In genomic region chr7:128739048-128739962, GRCh38 we compare ENCODE assay signal across 8 cellular contexts. TPM values are rescaled to one million over a fixed set of nuclear protein-coding genes. Genes with fewer than 3 reads are reported as not detected.
DNase-seq lines count a peak whose midpoint lies in the region; ATAC-seq and TF ChIP-seq lines count a peak whose summit lies in the region.

TSS of gene CALU (plus strand) at chr7:128739359. CDS start at chr7:128748584, 9,225 bp downstream.

- intact Hi-C loops in activated T-helper 2 cell treated with anti-CD3 and anti-CD28 coated beads, Interferon-gamma antibody, Interleukin-2, Interleukin-4, amounts not matched to agents 10 μg/mL and 5 μg/mL and 100 μg/mL, durations not matched to agents 14 hours and 24 hours and 36 hours (cut with micrococcal nuclease) = loop anchor here (2.0 to 5.0 kb wide), 2 partner anchors 53 to 123 kb away; partner anchors contain the start of genes ATP6V1F and CCDC136

- POLR2A ChIA-PET in RWPE1 (lab: Yijun Ruan, JAX; ENCODE audit: low non-redundant PET) = no interaction called here
- POLR2A ChIA-PET in naive thymus-derived CD8-positive, alpha-beta T cell (lab: Charles Lee) = interaction anchor here (0.6 to 2.2 kb wide), 4 partner anchors 16 to 123 kb away, joined by 3 to 14 read pairs (median 4); partner anchors contain the start of genes ATP6V1F and CCDC136

- no peaks in the 10 kb centered on the region for H3K9me3 Mint-ChIP-seq in activated T-helper 2 cell treated with anti-CD3 and anti-CD28 coated beads, Interferon-gamma antibody, Interleukin-2, Interleukin-4, amounts not matched to agents 10 μg/mL and 5 μg/mL and 100 μg/mL, durations not matched to agents 14 hours and 24 hours and 36 hours
- no peaks in the 10 kb centered on the region for H3K9me3 Mint-ChIP-seq in naive thymus-derived CD8-positive, alpha-beta T cell

- H3K27me3 Mint-ChIP-seq in activated T-helper 2 cell treated with anti-CD3 and anti-CD28 coated beads, Interferon-gamma antibody, Interleukin-2, Interleukin-4, amounts not matched to agents 10 μg/mL and 5 μg/mL and 100 μg/mL, durations not matched to agents 14 hours and 24 hours and 36 hours (ENCODE audit: low read depth) = peaks cover 3% of the 10 kb centered on the region
- peaks cover 0 to 3% (median 0%) of the 10 kb centered on the region in 5 donors for H3K27me3 Mint-ChIP-seq in naive thymus-derived CD8-positive, alpha-beta T cell

- ATAC-seq in naive thymus-derived CD8-positive, alpha-beta T cell = peak; percentile 93 to 95

- H3K4me3 ChIP-seq in LNCaP clone FGC (ENCODE audit: low read depth, low read length) (peak within 1 kb of the TSS; percentile 95), fibroblast of mammary gland (ENCODE audit: control insufficient read depth, low read depth, low read length) (peak within 1 kb of the TSS; percentile 84)

- peaks cover 33% of the 10 kb centered on the region for H3K4me1 Mint-ChIP-seq in activated T-helper 2 cell treated with anti-CD3 and anti-CD28 coated beads, Interferon-gamma antibody, Interleukin-2, Interleukin-4, amounts not matched to agents 10 μg/mL and 5 μg/mL and 100 μg/mL, durations not matched to agents 14 hours and 24 hours and 36 hours (ENCODE audit: low read depth)
- H3K4me1 Mint-ChIP-seq in naive thymus-derived CD8-positive, alpha-beta T cell = peaks cover 18 to 62% (median 42%) of the 10 kb centered on the region in 4 donors

- CTCF ChIA-PET in RWPE1 (lab: Yijun Ruan, JAX) = interaction anchor here (0.8 kb wide), 1 partner anchor 73 kb away, joined by 3 read pairs; no protein-coding TSS in a partner anchor

- H3K27ac Mint-ChIP-seq in activated T-helper 2 cell treated with anti-CD3 and anti-CD28 coated beads, Interferon-gamma antibody, Interleukin-2, Interleukin-4, amounts not matched to agents 10 μg/mL and 5 μg/mL and 100 μg/mL, durations not matched to agents 14 hours and 24 hours and 36 hours = peak within 1 kb of the TSS; percentile 95
- H3K27ac Mint-ChIP-seq in naive thymus-derived CD8-positive, alpha-beta T cell = peak within 1 kb of the TSS; percentile 89 to 100 (median 98)

- H3K4me3 Mint-ChIP-seq in activated T-helper 2 cell treated with anti-CD3 and anti-CD28 coated beads, Interferon-gamma antibody, Interleukin-2, Interleukin-4, amounts not matched to agents 10 μg/mL and 5 μg/mL and 100 μg/mL, durations not matched to agents 14 hours and 24 hours and 36 hours (ENCODE audit: low read depth) = peak within 1 kb of the TSS; percentile 98
- H3K4me3 Mint-ChIP-seq in naive thymus-derived CD8-positive, alpha-beta T cell = peak within 1 kb of the TSS; percentile 89 to 100 (median 99)

- peak within 1 kb of the TSS; percentile 91 for H3K27ac ChIP-seq in RWPE1

- TF ChIP-seq CTCF in LNCaP clone FGC (IDR thresholded peaks at IDR 0.05; ENCODE audit: control insufficient read depth, extremely low read depth, insufficient read depth) = no peak
- no peak for TF ChIP-seq CTCF in RWPE1 (conservative IDR thresholded peaks at IDR 0.05; ENCODE audit: low read depth)
- TF ChIP-seq CTCF in fibroblast of mammary gland (conservative IDR thresholded peaks at IDR 0.05; ENCODE audit: control insufficient read depth, insufficient read depth, low read depth, low read length) = no peak

- DNase-seq in Daoy (ENCODE audit: low read depth) (peak; percentile 100), GOT3 (lab: John Stamatoyannopoulos, UW) (peak; percentile 94), LNCaP clone FGC (ENCODE audit: low read depth) (peak; percentile 91), RWPE1 (ENCODE audit: low spot score) (peak; percentile 98), fibroblast of mammary gland (ENCODE audit: low read depth) (peak; percentile 96)
- peak; percentile 94 for DNase-seq in activated T-helper 2 cell treated with anti-CD3 and anti-CD28 coated beads, Interferon-gamma antibody, Interleukin-2, Interleukin-4, amounts not matched to agents 10 μg/mL and 5 μg/mL and 100 μg/mL, durations not matched to agents 14 hours and 24 hours and 36 hours (ENCODE audit: low spot score)
- DNase-seq in naive thymus-derived CD8-positive, alpha-beta T cell = peak; percentile 90 to 96 (median 94)
- peak; percentile 89 to 93 (median 92) for DNase-seq in stimulated activated naive CD4-positive, alpha-beta T cell (lab: John Stamatoyannopoulos, UW)

- peaks cover 20% of the 10 kb centered on the region for H3K36me3 Mint-ChIP-seq in activated T-helper 2 cell treated with anti-CD3 and anti-CD28 coated beads, Interferon-gamma antibody, Interleukin-2, Interleukin-4, amounts not matched to agents 10 μg/mL and 5 μg/mL and 100 μg/mL, durations not matched to agents 14 hours and 24 hours and 36 hours (ENCODE audit: low read depth)
- no peaks in the 10 kb centered on the region for H3K36me3 Mint-ChIP-seq in naive thymus-derived CD8-positive, alpha-beta T cell

RNA-seq across cellular contexts. Expression of gene CALU, which starts in this region (rescaled TPM):
- total RNA-seq in Daoy (2014; rRNA removed; shearing (Covaris generic)) = 594 and 622 TPM in 2 replicates
- total RNA-seq in activated T-helper 2 cell treated with anti-CD3 and anti-CD28 coated beads, Interferon-gamma antibody, Interleukin-2, Interleukin-4, amounts not matched to agents 10 μg/mL and 5 μg/mL and 100 μg/mL, durations not matched to agents 14 hours and 24 hours and 36 hours = 53.7 and 57.4 TPM in 2 replicates
- 10 to 100 TPM; 17.0 to 17.4 TPM for total RNA-seq in naive thymus-derived CD8-positive, alpha-beta T cell
- polyA plus RNA-seq in naive thymus-derived CD8-positive, alpha-beta T cell = 10 to 100 TPM; 13.6 to 21.5 (median 16.4) TPM

Comparison
In these comparisons a context has a peak if more than half of its experiments do, and no peak if none do; other contexts are left out.
1. Peak in every context shown above with its lines: DNase-seq, ATAC-seq, H3K4me3 ChIP-seq and H3K27ac ChIP-seq.
2. RNA of gene CALU (total RNA-seq): 594 to 622 TPM in Daoy; 53.7 to 57.4 TPM in activated T-helper 2 cell treated with anti-CD3 and anti-CD28 coated beads, Interferon-gamma antibody, Interleukin-2, Interleukin-4, amounts not matched to agents 10 μg/mL and 5 μg/mL and 100 μg/mL, durations not matched to agents 14 hours and 24 hours and 36 hours and 17.0 to 17.4 TPM in naive thymus-derived CD8-positive, alpha-beta T cell; every median in the first group is over 10 times any median in the second.